In the genomic region with DNA sequence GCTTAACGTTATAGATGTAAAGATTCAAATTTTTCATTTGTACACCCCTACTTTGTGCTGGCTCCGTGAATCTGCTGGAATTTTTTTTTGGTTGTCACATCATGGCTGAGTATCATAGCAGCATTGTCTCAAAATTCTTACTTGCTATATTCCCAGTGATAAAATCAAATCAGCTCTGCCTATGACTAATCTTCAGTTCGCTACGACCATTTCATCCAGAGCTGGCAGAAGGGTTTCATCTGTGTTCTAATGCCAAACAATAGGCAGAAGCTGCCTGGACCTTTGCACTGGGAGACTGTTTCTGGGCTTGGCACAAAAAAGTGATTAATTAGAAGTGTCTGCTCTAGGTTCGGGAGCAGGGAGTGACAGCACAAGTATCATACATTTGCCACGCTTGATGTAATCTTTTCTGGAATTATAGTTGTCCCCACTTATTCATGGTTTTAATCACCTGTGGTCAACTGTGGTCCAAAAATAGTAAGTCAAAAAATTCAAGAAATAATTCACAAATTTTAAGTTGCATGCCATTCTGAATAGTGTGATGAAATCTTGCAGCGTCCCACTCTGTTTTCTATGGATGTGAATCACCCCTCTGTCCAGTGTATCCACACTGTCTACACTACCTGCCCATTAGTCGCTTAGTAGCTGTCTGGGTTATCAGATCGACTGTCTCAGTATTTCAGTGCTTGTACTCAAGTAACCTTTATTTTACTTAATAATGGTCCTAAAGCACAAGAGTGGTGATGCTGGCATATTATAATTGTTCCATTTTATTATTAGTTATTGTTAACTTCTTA, we compare ENCODE assay signal across 23 cellular contexts.
"Had no signal": no experiment of that assay in that cellular context is flagged by ENCODE, and none has a peak within 500 bp of the region (broad histone marks: within the 10 kb centered on the region; RNA-seq: fewer than 3 reads in every experiment).

No MANE protein-coding gene starts in this region.

- H3K27me3 ChIP-seq: gastrocnemius medialis, neural progenitor cell, pancreas, suprapubic skin, thyroid gland, upper lobe of left lung, uterus had no signal

- DNase-seq: effector CD8-positive, alpha-beta T cell; gastrocnemius medialis; glutamatergic neuron; kidney; left cardiac atrium; left ventricle myocardium inferior; lower lobe of right lung; mesenchymal stem cell; midbrain; nucleus accumbens; pancreas; right cardiac atrium; stimulated activated CD4-positive, alpha-beta T cell treated with anti-CD3 and anti-CD28 coated beads, Interleukin-2, amount 100 ng/mL, for 48 hours; stimulated activated naive CD8-positive, alpha-beta T cell treated with anti-CD3 and anti-CD28 coated beads, Interleukin-15, Interleukin-2, amounts not matched to agents 100 U/mL and 50 U/mL, for 24 hours; thyroid gland; upper lobe of left lung; uterus had no signal

- FAIRE-seq: kidney, pancreas had no signal

- H3K27ac ChIP-seq: coronary artery, gastrocnemius medialis, left ventricle myocardium inferior, lower lobe of right lung, neural progenitor cell, pancreas, suprapubic skin, thyroid gland, upper lobe of left lung, uterus had no signal

- H3K4me3 ChIP-seq: coronary artery, gastrocnemius medialis, left ventricle myocardium inferior, lower lobe of right lung, neural progenitor cell, pancreas, smooth muscle cell, suprapubic skin, thyroid gland, upper lobe of left lung, uterus had no signal

- H3K9me3 ChIP-seq: gastrocnemius medialis, left ventricle myocardium inferior, lower lobe of right lung, pancreas, suprapubic skin, thyroid gland, upper lobe of left lung, uterus had no signal

- ATAC-seq: esophagus mucosa; gastrocnemius medialis; left cardiac atrium; lower lobe of right lung; natural killer cell treated with Interleukin-12 subunit alpha and Interleukin-12 subunit beta and Interleukin-15 and Interleukin-18, amount 100 ng/mL, for 72 hours; pancreas; right cardiac atrium; stimulated activated naive CD8-positive, alpha-beta T cell treated with anti-CD3 and anti-CD28 coated beads, Interleukin-15, Interleukin-2, amounts not matched to agents 100 U/mL and 50 U/mL, for 24 hours had no signal

- H3K36me3 ChIP-seq: gastrocnemius medialis, left ventricle myocardium inferior, lower lobe of right lung, neural progenitor cell, pancreas, suprapubic skin, thyroid gland, upper lobe of left lung, uterus had no signal

- H3K4me1 ChIP-seq: gastrocnemius medialis, left ventricle myocardium inferior, lower lobe of right lung, pancreas, suprapubic skin, thyroid gland, upper lobe of left lung, uterus had no signal
